In genomic region chr6:105646391-105646867, GRCh38 we compare ENCODE assay signal across 9 cellular contexts.
DNase-seq lines count a peak whose midpoint lies in the region; ATAC-seq and TF ChIP-seq lines count a peak whose summit lies in the region.
"Had no signal": no experiment of that assay in that cellular context is flagged by ENCODE, and none has a peak within 500 bp of the region (broad histone marks: within the 10 kb centered on the region; RNA-seq: fewer than 3 reads in every experiment).

No MANE protein-coding gene starts in this region.

- H3K9me3 Mint-ChIP-seq in mesothelial cell of epicardium = no peaks in the 10 kb centered on the region

- H3K27me3 Mint-ChIP-seq in mesothelial cell of epicardium (ENCODE audit: low read depth) = peaks cover 15% of the 10 kb centered on the region

- DNase-seq in stimulated activated CD4-positive, alpha-beta T cell treated with anti-CD3 and anti-CD28 coated beads, Interleukin-15, amount 100 ng/mL, for 24 hours = peak; percentile 51
- no peak for DNase-seq in stimulated activated CD4-positive, alpha-beta T cell treated with anti-CD3 and anti-CD28 coated beads, Interleukin-4, amount 100 ng/mL, for 1 hour
- DNase-seq in activated CD4-positive, CD25-positive, alpha-beta regulatory T cell treated with anti-CD3 and anti-CD28 coated beads, Interleukin-2, amount 50 U/mL, for 16 hours (ENCODE audit: low read depth, low spot score) = peak; percentile 17
- DNase-seq in renal cortical epithelial cell (ENCODE audit: low read depth) (peak; percentile 61), kidney glomerular epithelial cell (lab: John Stamatoyannopoulos, UW) (no peak), caudate nucleus (lab: John Stamatoyannopoulos, UW) (no peak), mesothelial cell of epicardium (ENCODE audit: low spot score in 2 of 2, unreplicated experiment in 2 of 2) (no peak)

- H3K27ac ChIP-seq in caudate nucleus (ENCODE audit: low read depth, low read length) = no peak overlapping the region

- H3K4me3 Mint-ChIP-seq in mesothelial cell of epicardium = no peak overlapping the region
- H3K4me3 Mint-ChIP-seq: neural crest cell had no signal

- no peak overlapping the region for H3K27ac Mint-ChIP-seq in mesothelial cell of epicardium

- no peak for TF ChIP-seq CTCF in mesothelial cell of epicardium (IDR thresholded peaks at IDR 0.05; ENCODE audit: unreplicated experiment)

- ATAC-seq in HG03045 (IDR thresholded peaks at IDR 0.05; ENCODE audit: unreplicated experiment) = peak; percentile 91

- no peaks in the 10 kb centered on the region for H3K36me3 Mint-ChIP-seq in mesothelial cell of epicardium

- no peaks in the 10 kb centered on the region for H3K4me1 Mint-ChIP-seq in mesothelial cell of epicardium
- H3K4me1 Mint-ChIP-seq: neural crest cell had no signal

Comparison
In these comparisons a context has a peak if more than half of its experiments do, and no peak if none do; other contexts are left out.
1. DNase-seq: peak in stimulated activated CD4-positive, alpha-beta T cell treated with anti-CD3 and anti-CD28 coated beads, Interleukin-15, amount 100 ng/mL, for 24 hours (single experiment), activated CD4-positive, CD25-positive, alpha-beta regulatory T cell treated with anti-CD3 and anti-CD28 coated beads, Interleukin-2, amount 50 U/mL, for 16 hours (single experiment) and renal cortical epithelial cell (single experiment); none in stimulated activated CD4-positive, alpha-beta T cell treated with anti-CD3 and anti-CD28 coated beads, Interleukin-4, amount 100 ng/mL, for 1 hour (single experiment), kidney glomerular epithelial cell (single experiment), caudate nucleus (0 of 61) and mesothelial cell of epicardium (0 of 2).